In the genomic region with DNA sequence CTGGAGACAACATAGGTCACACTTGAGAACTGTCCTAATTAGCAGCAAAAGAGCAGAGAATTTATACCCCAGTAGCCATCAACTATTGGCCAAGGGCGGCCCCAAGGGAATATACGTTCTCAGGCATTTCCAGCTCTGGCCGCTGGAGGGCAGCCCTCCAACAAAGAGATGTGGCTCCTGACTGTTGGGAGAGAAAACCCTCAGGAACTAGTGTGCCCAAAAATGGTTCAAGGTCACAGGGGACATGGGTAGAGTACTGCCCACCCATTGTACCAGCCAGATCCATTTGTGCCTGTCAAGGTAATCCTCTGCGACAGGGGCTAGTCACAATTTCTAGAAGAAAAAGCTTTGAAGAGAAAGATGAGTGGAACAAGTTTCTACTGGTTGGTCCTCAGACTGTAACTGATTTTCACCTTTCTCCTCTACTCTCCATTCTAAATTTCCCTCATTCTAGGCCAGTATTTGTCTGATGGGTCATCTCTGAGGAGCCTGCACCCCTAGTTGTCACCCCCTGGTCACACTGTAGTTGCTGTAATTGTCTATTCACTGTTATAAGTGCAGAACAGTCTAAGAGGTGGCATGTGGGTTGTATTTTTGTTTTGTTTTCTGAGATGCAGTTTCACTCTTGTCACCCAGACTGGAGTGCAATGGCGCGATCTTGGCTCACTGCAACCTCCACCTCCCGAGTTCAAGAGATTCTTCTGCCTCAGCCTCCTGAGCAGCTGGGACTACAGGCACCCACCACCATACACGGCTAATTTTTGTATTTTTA, we compare ENCODE assay signal across 8 cellular contexts. TPM values are rescaled to one million over a fixed set of nuclear protein-coding genes. Genes with fewer than 3 reads are reported as not detected.
DNase-seq lines count a peak whose midpoint lies in the region; ATAC-seq and TF ChIP-seq lines count a peak whose summit lies in the region.

No MANE protein-coding gene starts in this region.

- H3K9ac ChIP-seq in PC-3 (ENCODE audit: low read length), result no peak overlapping the region

- H3K27me3 ChIP-seq in PC-3 (ENCODE audit: low read length), result no peaks in the 10 kb centered on the region
- H3K27me3 ChIP-seq in ovary, result no peaks in the 10 kb centered on the region
- no peaks in the 10 kb centered on the region for H3K27me3 ChIP-seq in transverse colon

- no peak overlapping the region for H2AFZ ChIP-seq in PC-3 (ENCODE audit: low read length)

- H3K79me2 ChIP-seq in PC-3 (ENCODE audit: low read length), result no peaks in the 10 kb centered on the region

- no peak overlapping the region for H3K4me2 ChIP-seq in PC-3 (ENCODE audit: low read length)

- no peaks in the 10 kb centered on the region for H3K9me2 ChIP-seq in PC-3 (replicated peaks; ENCODE audit: low read length)

- no peak overlapping the region for H3K4me3 ChIP-seq in Jurkat, Clone E6-1 (ENCODE audit: low read length)
- H3K4me3 ChIP-seq in PC-3 (ENCODE audit: low read length) (no peak overlapping the region), ovary (no peak overlapping the region), transverse colon (no peak overlapping the region)

- no peak overlapping the region for H3K27ac ChIP-seq in PC-3 (ENCODE audit: low read length)
- no peak overlapping the region for H3K27ac ChIP-seq in ovary
- H3K27ac ChIP-seq in transverse colon, result no peak overlapping the region

- no peaks in the 10 kb centered on the region for H4K20me1 ChIP-seq in PC-3 (ENCODE audit: low read length)

- ATAC-seq in GM21447 (IDR thresholded peaks at IDR 0.05; ENCODE audit: unreplicated experiment) (peak; percentile 97), PC-3 (peak; percentile 90)

- H3F3A ChIP-seq in PC-3 (ENCODE audit: low read length, unreplicated experiment), result no peaks in the 10 kb centered on the region

- peak; percentile 85 for TF ChIP-seq CTCF in PC-3 (conservative IDR thresholded peaks at IDR 0.05; ENCODE audit: low read depth, low read length)
- TF ChIP-seq CTCF in ovary (IDR thresholded peaks at IDR 0.05), result peak in 1 of 3 donors; percentile 46
- TF ChIP-seq CTCF in transverse colon (IDR thresholded peaks at IDR 0.05), result peak; percentile 68 to 83 (median 73)

- CTCF ChIA-PET in PC-3 (lab: Charles Lee), result interaction anchor here (0.6 to 1.0 kb wide), 2 partner anchors 123 to 247 kb away, joined by 4 to 11 read pairs; a partner anchor contains a TSS

- TF ChIP-seq EP300 in ovary (IDR thresholded peaks at IDR 0.05), result no peak
- TF ChIP-seq EP300 in transverse colon (IDR thresholded peaks at IDR 0.05; ENCODE audit: low read depth), result no peak

- BruUV-seq in PC-3 (replicated peaks; lab: Mats Ljungman, UMichigan), result no TSS peak

- TF ChIP-seq POLR2A in ovary (IDR thresholded peaks at IDR 0.05) (no peak), transverse colon (IDR thresholded peaks at IDR 0.05) (no peak)

- H3K9me3 ChIP-seq in PC-3 (ENCODE audit: low read length) (no peaks in the 10 kb centered on the region), ovary (no peaks in the 10 kb centered on the region), transverse colon (no peaks in the 10 kb centered on the region)

- no peaks in the 10 kb centered on the region for H3K4me1 ChIP-seq in PC-3 (ENCODE audit: insufficient read depth, low read length)
- H3K4me1 ChIP-seq in ovary (ENCODE audit: insufficient read depth), result no peaks in the 10 kb centered on the region
- H3K4me1 ChIP-seq in transverse colon, result no peaks in the 10 kb centered on the region

- intact Hi-C loops in PC-3 (cut with micrococcal nuclease), result loop anchor here (1.0 to 2.0 kb wide), 3 partner anchors 123 to 390 kb away; a partner anchor contains a TSS
- intact Hi-C loops in ovary (cut with DNase I), result loop anchor here in 2 of 4 donors (5.0 to 10.0 kb wide), 2 partner anchors 381 to 389 kb away; no protein-coding TSS in a partner anchor
- intact Hi-C loops in transverse colon (cut with DNase I; ENCODE audit: low total_unique reads), result no loop called here

- DNase-seq in DMS 273 treated with DMSO at 0.1 percent for 48 hours (lab: John Stamatoyannopoulos, UW), result peak; percentile 29
- peak; percentile 37 for DNase-seq in Jurkat, Clone E6-1 (ENCODE audit: low read depth, low spot score)
- peak; percentile 71 for DNase-seq in PC-3
- DNase-seq in activated T-helper 1 cell treated with Interleukin-2 at 50 U/mL for 16 hours (ENCODE audit: low read depth), result peak; percentile 44
- peak; percentile 34 for DNase-seq in fibroblast of the conjunctiva (ENCODE audit: low read depth)
- DNase-seq in ovary, result peak; percentile 29 to 70 (median 42)
- peak; percentile 68 for DNase-seq in transverse colon

- in situ Hi-C loops in transverse colon (cut with MboI; ENCODE audit: low pct_ligation_motif_present in 1 of 4, low pct_unique_long_range_greater_than_20kb in 1 of 4, low sequenced_read_pairs in 3 of 4), result loop anchor here in 3 of 4 donors (10.0 kb wide), 2 partner anchors 379 to 389 kb away; no protein-coding TSS in a partner anchor

- WGBS in ovary, 3 donors, result 44 to 45% (median 44%) methylated on average over 8 of the region's 8 CpGs
- WGBS in transverse colon (ENCODE audit: low coverage in 1 of 2), 2 donors, result 40 to 80% methylated on average over 1 to 8 of the region's 8 CpGs

- POLR2A ChIA-PET in PC-3 (lab: Charles Lee; ENCODE audit: unreplicated experiment), result no interaction called here

- H3K36me3 ChIP-seq in PC-3 (ENCODE audit: low read depth, low read length), result no peaks in the 10 kb centered on the region
- H3K36me3 ChIP-seq in ovary, result no peaks in the 10 kb centered on the region
- H3K36me3 ChIP-seq in transverse colon, result no peaks in the 10 kb centered on the region

RNA-seq across cellular contexts. Expression of a gene that starts 14.7 kb away (rescaled TPM):
- not detected for polyA plus RNA-seq in Jurkat, Clone E6-1 (2012; ENCODE audit: insufficient read depth, insufficient read length)
- not detected in 2 replicates for total RNA-seq in PC-3 (2014; rRNA removed)
- total RNA-seq in ovary, result not detected
- polyA plus RNA-seq in ovary, result not detected
- total RNA-seq in transverse colon, result not detected
